9 cellular contexts compared by ENCODE assay signal in the genomic region with DNA sequence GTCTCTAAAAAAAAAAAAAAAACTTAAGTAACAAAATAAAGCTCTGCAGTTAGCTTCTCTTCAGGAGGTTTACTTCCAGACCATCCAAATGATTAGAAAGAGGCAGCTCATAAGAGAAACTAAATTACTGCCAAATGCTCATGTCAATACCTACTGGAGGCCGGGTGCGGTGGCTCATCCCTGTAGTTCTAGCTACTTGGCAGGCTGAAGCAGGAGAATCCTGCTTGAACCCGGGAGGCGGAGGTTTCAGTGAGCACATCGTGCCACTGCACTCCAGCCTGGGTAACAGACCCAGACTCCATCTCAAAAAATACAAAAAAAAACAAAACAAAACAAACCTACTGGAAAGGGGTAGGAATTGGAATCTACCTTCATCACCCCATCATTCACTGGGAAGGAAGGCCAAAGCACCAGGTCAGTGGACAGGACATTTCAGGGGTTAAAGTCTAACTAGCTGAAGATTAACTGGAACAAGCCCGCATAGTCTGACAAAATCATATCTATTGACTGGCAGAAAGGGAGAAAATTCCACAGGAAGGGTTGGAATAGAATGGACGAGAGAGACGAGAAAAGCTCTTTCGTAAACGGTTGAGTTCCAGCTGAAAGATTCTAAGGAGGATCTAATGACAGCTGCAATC. TPM values are rescaled to one million over a fixed set of nuclear protein-coding genes. Genes with fewer than 3 reads are reported as not detected.
DNase-seq lines count a peak whose midpoint lies in the region; ATAC-seq lines count a peak whose summit lies in the region.
"Had no signal": no experiment of that assay in that cellular context is flagged by ENCODE, and none has a peak within 500 bp of the region (broad histone marks: within the 10 kb centered on the region; RNA-seq: fewer than 3 reads in every experiment).

No MANE protein-coding gene starts in this region.

- peaks cover 18% of the 10 kb centered on the region for H3K4me1 Mint-ChIP-seq in central memory CD8-positive, alpha-beta T cell

- H3K36me3 ChIP-seq in ACC112 (ENCODE audit: insufficient read depth, low read length) = no peaks in the 10 kb centered on the region
- no peaks in the 10 kb centered on the region for H3K36me3 ChIP-seq in mucosa of stomach (ENCODE audit: control insufficient read depth, insufficient read depth, low read length)

- peak overlapping the region; percentile 93 for H2AFZ ChIP-seq in ACC112 (ENCODE audit: low read length, unreplicated experiment)

- H3K4me3 Mint-ChIP-seq in central memory CD8-positive, alpha-beta T cell = peak overlapping the region; percentile 94

- H3K9me3 Mint-ChIP-seq in central memory CD8-positive, alpha-beta T cell = no peaks in the 10 kb centered on the region

- peak overlapping the region; percentile 77 for H3K9ac ChIP-seq in mucosa of stomach (ENCODE audit: low read length)

- no peaks in the 10 kb centered on the region for H3K27me3 Mint-ChIP-seq in central memory CD8-positive, alpha-beta T cell

- H3K4me3 ChIP-seq in ACC112 (ENCODE audit: low read depth, low read length) (peak overlapping the region; percentile 85), mucosa of stomach (ENCODE audit: low read length) (no peak overlapping the region)

- peaks cover 8% of the 10 kb centered on the region for H3K4me1 ChIP-seq in ACC112 (ENCODE audit: control insufficient read depth, insufficient read depth, low read length, unreplicated experiment)
- peaks cover 14% of the 10 kb centered on the region for H3K4me1 ChIP-seq in mucosa of stomach (ENCODE audit: control insufficient read depth, insufficient read depth, low read length)

- peak overlapping the region; percentile 96 for H3K27ac Mint-ChIP-seq in central memory CD8-positive, alpha-beta T cell (ENCODE audit: low read depth)

- H3K27ac ChIP-seq in ACC112 (ENCODE audit: low read depth, low read length) = no peak overlapping the region

- no peaks in the 10 kb centered on the region for H3K79me2 ChIP-seq in ACC112 (ENCODE audit: control insufficient read depth, insufficient read depth, low read length, unreplicated experiment)

- H3K27me3 ChIP-seq in ACC112 (ENCODE audit: insufficient read depth, low read length) = no peaks in the 10 kb centered on the region
- H3K27me3 ChIP-seq in mucosa of stomach (ENCODE audit: control insufficient read depth, insufficient read depth, low read length) = no peaks in the 10 kb centered on the region

- DNase-seq in HuH-7.5 (ENCODE audit: low spot score) (peak; percentile 45), globus pallidus (ENCODE audit: low spot score) (no peak), NCI-H1417 treated with DMSO at 0.1 percent for 48 hours (lab: John Stamatoyannopoulos, UW) (no peak), left ventricle myocardium superior (no peak)
- DNase-seq in central memory CD8-positive, alpha-beta T cell (ENCODE audit: low spot score in 2 of 2) = no peak
- DNase-seq: OCI-M1 had no signal

- intact Hi-C loops in left ventricle myocardium superior (cut with micrococcal nuclease) = no loop called here

- peaks cover 11% of the 10 kb centered on the region for H3K36me3 Mint-ChIP-seq in central memory CD8-positive, alpha-beta T cell (ENCODE audit: insufficient read depth)

- ATAC-seq in central memory CD8-positive, alpha-beta T cell (replicated peaks; ENCODE audit: extremely low read depth, poor library complexity, severe bottlenecking) = no peak
- no peak for ATAC-seq in HG03095 (IDR thresholded peaks at IDR 0.05; ENCODE audit: unreplicated experiment)
- ATAC-seq in left ventricle myocardium superior = no peak

- no peaks in the 10 kb centered on the region for H3K9me3 ChIP-seq in mucosa of stomach (ENCODE audit: control insufficient read depth, low read length)

RNA-seq across cellular contexts. Expression of a gene that starts 1.3 kb away (rescaled TPM):
- 2.4 TPM for total RNA-seq in left ventricle myocardium superior

RNA-seq across cellular contexts. Expression of a gene that starts 40.8 kb away (rescaled TPM):
- 5.0 TPM for total RNA-seq in left ventricle myocardium superior
